In genomic region chr1:234111458-234112142, GRCh38 we compare ENCODE assay signal across 8 cellular contexts.
DNase-seq lines count a peak whose midpoint lies in the region; ATAC-seq, FAIRE-seq and TF ChIP-seq lines count a peak whose summit lies in the region.

No MANE protein-coding gene starts in this region.

- peaks cover 10% of the 10 kb centered on the region for H3K4me1 Mint-ChIP-seq in stimulated activated naive CD8-positive, alpha-beta T cell treated with anti-CD3 and anti-CD28 coated beads, Interleukin-15, amount 100 ng/mL, for 72 hours

- CTCF ChIA-PET in HepG2 (lab: Yijun Ruan, JAX; ENCODE audit: low intra/inter-chr PET ratio, low total read pairs): no interaction called here

- 18% methylated on average over 12 of the region's 17 CpGs for WGBS in HepG2 (ENCODE audit: low lambda C conversion rate)
- WGBS in spleen, 5 donors: 55 to 64% (median 61%) methylated on average over 17 of the region's 17 CpGs

- peak; percentile 41; the same call in 1 of the 2 replicates for TF ChIP-seq RAD21 in HepG2 (CRISPR knock-in tag; IDR thresholded peaks at IDR 0.05)

- H3K79me2 ChIP-seq in HepG2 (ENCODE audit: insufficient read depth, low read length): no peaks in the 10 kb centered on the region

- H2AFZ ChIP-seq in HepG2 (ENCODE audit: low read length): no peak overlapping the region

- H3K9me3 ChIP-seq in HepG2 (ENCODE audit: low read length): no peaks in the 10 kb centered on the region
- H3K9me3 ChIP-seq in spleen: no peaks in the 10 kb centered on the region
- no peaks in the 10 kb centered on the region for H3K9me3 ChIP-seq in gastrocnemius medialis

- H3K4me1 ChIP-seq in HepG2 (ENCODE audit: insufficient read depth, low read length) (peaks cover 9% of the 10 kb centered on the region), spleen (peaks cover 0 to 7% (median 0%) of the 10 kb centered on the region in 6 donors), gastrocnemius medialis (no peaks in the 10 kb centered on the region)

- H3K9me3 Mint-ChIP-seq in stimulated activated naive CD8-positive, alpha-beta T cell treated with anti-CD3 and anti-CD28 coated beads, Interleukin-15, amount 100 ng/mL, for 72 hours: no peaks in the 10 kb centered on the region

- TF ChIP-seq POLR2A in HepG2 (IDR thresholded peaks at IDR 0.05; ENCODE audit: insufficient read depth in 1 of 2, low read depth in 2 of 2, low read length in 2 of 2) (no peak), spleen (IDR thresholded peaks at IDR 0.05) (no peak), gastrocnemius medialis (IDR thresholded peaks at IDR 0.05) (no peak)

- DNase-seq in COLO668 (lab: John Stamatoyannopoulos, UW; ENCODE audit: unreplicated experiment) (peak; percentile 70), HuH-7.5 (ENCODE audit: low spot score) (peak; percentile 39), astrocyte of the cerebellum (ENCODE audit: low read depth) (no peak), HepG2 (ENCODE audit: low spot score) (peak; percentile 33), spleen (no peak), gastrocnemius medialis (no peak)
- DNase-seq in activated CD4-positive, CD25-positive, alpha-beta regulatory T cell treated with anti-CD3 and anti-CD28 coated beads, Interleukin-2, amount 50 U/mL, for 72 hours: no peak
- DNase-seq in stimulated activated naive CD8-positive, alpha-beta T cell treated with anti-CD3 and anti-CD28 coated beads, Interleukin-15, amount 100 ng/mL, for 72 hours: no peak

- peak; percentile 100 for ATAC-seq in HepG2
- ATAC-seq in gastrocnemius medialis: no peak
- no peak for ATAC-seq in stimulated activated naive CD8-positive, alpha-beta T cell treated with anti-CD3 and anti-CD28 coated beads, Interleukin-15, amount 100 ng/mL, for 72 hours

- H3K27me3 Mint-ChIP-seq in stimulated activated naive CD8-positive, alpha-beta T cell treated with anti-CD3 and anti-CD28 coated beads, Interleukin-15, amount 100 ng/mL, for 72 hours: peaks cover 24% of the 10 kb centered on the region

- FAIRE-seq in HepG2 (lab: Jason Lieb, UNC): peak; percentile 52

- H3K4me2 ChIP-seq in HepG2 (ENCODE audit: low read depth, low read length): no peak overlapping the region

- H4K20me1 ChIP-seq in HepG2 (ENCODE audit: insufficient read depth, low read length): no peaks in the 10 kb centered on the region

- TF ChIP-seq CTCF in astrocyte of the cerebellum (IDR thresholded peaks at IDR 0.05; ENCODE audit: low read depth, low read length, missing control alignments) (peak; percentile 24), HepG2 (CRISPR knock-in tag; IDR thresholded peaks at IDR 0.05) (peak; percentile 84), spleen (IDR thresholded peaks at IDR 0.05 in 8 of 11, conservative IDR thresholded peaks at IDR 0.05 in 3 of 11) (no peak), gastrocnemius medialis (IDR thresholded peaks at IDR 0.05 in 4 of 5, conservative IDR thresholded peaks at IDR 0.05 in 1 of 5) (no peak)

- H3K9ac ChIP-seq in HepG2 (ENCODE audit: insufficient read depth, low read depth, low read length): no peak overlapping the region

- H3K36me3 ChIP-seq in HepG2 (replicated peaks in 1 of 2; ENCODE audit: control insufficient read depth in 1 of 2, insufficient read depth in 2 of 2, low read length in 2 of 2) (no peaks in the 10 kb centered on the region), spleen (no peaks in the 10 kb centered on the region), gastrocnemius medialis (no peaks in the 10 kb centered on the region)

- POLR2A ChIA-PET in HepG2 (lab: Yijun Ruan, JAX): no interaction called here

- in situ Hi-C loops in astrocyte of the cerebellum (cut with HindIII; ENCODE audit: low sequenced_read_pairs) (no loop called here), HepG2 (cut with HindIII; ENCODE audit: extremely low pct_ligation_motif_present, low pct_unique_long_range_greater_than_20kb) (no loop called here), gastrocnemius medialis (cut with MboI; ENCODE audit: low sequenced_read_pairs in 4 of 4) (no loop called here)

- TF ChIP-seq EP300 in HepG2 (IDR thresholded peaks at IDR 0.05; ENCODE audit: low read depth in 2 of 2, low read length in 2 of 2) (no peak), HepG2 (CRISPR knock-in tag; IDR thresholded peaks at IDR 0.05; ENCODE audit: borderline replicate concordance) (no peak)

- no peak overlapping the region for H3K4me3 Mint-ChIP-seq in stimulated activated naive CD8-positive, alpha-beta T cell treated with anti-CD3 and anti-CD28 coated beads, Interleukin-15, amount 100 ng/mL, for 72 hours

- H3K27ac ChIP-seq in HepG2 (ENCODE audit: extremely low read length, insufficient read depth, low read length) (no peak overlapping the region), spleen (no peak overlapping the region), gastrocnemius medialis (no peak overlapping the region)

- H3K27ac Mint-ChIP-seq in stimulated activated naive CD8-positive, alpha-beta T cell treated with anti-CD3 and anti-CD28 coated beads, Interleukin-15, amount 100 ng/mL, for 72 hours: no peak overlapping the region

- H3K4me3 ChIP-seq in astrocyte of the cerebellum (ENCODE audit: low read depth, low read length): no peak overlapping the region
- no peak overlapping the region for H3K4me3 ChIP-seq in HepG2 (replicated peaks in 1 of 3; ENCODE audit: insufficient read depth in 1 of 3, low read depth in 2 of 3, low read length in 3 of 3)
- H3K4me3 ChIP-seq in spleen: no peak overlapping the region
- H3K4me3 ChIP-seq in gastrocnemius medialis: no peak overlapping the region

- H3K27me3 ChIP-seq in HepG2 (ENCODE audit: control insufficient read depth in 1 of 2, insufficient read depth in 2 of 2, low read length in 2 of 2) (peaks cover 0 to 7% of the 10 kb centered on the region in 2 experiments; a peak in 2 of 5 replicates), spleen (replicated peaks in 1 of 7) (peaks cover 0 to 24% (median 0%) of the 10 kb centered on the region in 7 donors), gastrocnemius medialis (no peaks in the 10 kb centered on the region)

- no TSS peak for BruUV-seq in HepG2 (replicated peaks; lab: Mats Ljungman, UMichigan)

- intact Hi-C loops in HepG2 (cut with micrococcal nuclease; ENCODE audit: unreplicated experiment) (no loop called here), spleen (cut with DNase I; ENCODE audit: low total_unique reads) (loop anchor here (5.0 kb wide), 1 partner anchor 201 kb away; no protein-coding TSS in a partner anchor), gastrocnemius medialis (cut with DNase I; ENCODE audit: low total_unique reads) (loop anchor here (5.0 kb wide), 1 partner anchor 991 kb away; no protein-coding TSS in a partner anchor)

TF ChIP-seq in HepG2, 621 proteins besides CTCF, POLR2A, EP300 and RAD21 (continues in another document):
- TF ChIP-seq HBP1 (CRISPR knock-in tag; IDR thresholded peaks at IDR 0.05; ENCODE audit: low read depth): no peak
- TF ChIP-seq, protein P1, sequence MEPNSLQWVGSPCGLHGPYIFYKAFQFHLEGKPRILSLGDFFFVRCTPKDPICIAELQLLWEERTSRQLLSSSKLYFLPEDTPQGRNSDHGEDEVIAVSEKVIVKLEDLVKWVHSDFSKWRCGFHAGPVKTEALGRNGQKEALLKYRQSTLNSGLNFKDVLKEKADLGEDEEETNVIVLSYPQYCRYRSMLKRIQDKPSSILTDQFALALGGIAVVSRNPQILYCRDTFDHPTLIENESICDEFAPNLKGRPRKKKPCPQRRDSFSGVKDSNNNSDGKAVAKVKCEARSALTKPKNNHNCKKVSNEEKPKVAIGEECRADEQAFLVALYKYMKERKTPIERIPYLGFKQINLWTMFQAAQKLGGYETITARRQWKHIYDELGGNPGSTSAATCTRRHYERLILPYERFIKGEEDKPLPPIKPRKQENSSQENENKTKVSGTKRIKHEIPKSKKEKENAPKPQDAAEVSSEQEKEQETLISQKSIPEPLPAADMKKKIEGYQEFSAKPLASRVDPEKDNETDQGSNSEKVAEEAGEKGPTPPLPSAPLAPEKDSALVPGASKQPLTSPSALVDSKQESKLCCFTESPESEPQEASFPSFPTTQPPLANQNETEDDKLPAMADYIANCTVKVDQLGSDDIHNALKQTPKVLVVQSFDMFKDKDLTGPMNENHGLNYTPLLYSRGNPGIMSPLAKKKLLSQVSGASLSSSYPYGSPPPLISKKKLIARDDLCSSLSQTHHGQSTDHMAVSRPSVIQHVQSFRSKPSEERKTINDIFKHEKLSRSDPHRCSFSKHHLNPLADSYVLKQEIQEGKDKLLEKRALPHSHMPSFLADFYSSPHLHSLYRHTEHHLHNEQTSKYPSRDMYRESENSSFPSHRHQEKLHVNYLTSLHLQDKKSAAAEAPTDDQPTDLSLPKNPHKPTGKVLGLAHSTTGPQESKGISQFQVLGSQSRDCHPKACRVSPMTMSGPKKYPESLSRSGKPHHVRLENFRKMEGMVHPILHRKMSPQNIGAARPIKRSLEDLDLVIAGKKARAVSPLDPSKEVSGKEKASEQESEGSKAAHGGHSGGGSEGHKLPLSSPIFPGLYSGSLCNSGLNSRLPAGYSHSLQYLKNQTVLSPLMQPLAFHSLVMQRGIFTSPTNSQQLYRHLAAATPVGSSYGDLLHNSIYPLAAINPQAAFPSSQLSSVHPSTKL (CRISPR knock-in tag; IDR thresholded peaks at IDR 0.05): no peak

Comparison
In these comparisons a context has a peak if more than half of its experiments do, and no peak if none do; other contexts are left out.
1. DNase-seq: peak in COLO668 (single experiment), HuH-7.5 (single experiment) and HepG2 (single experiment); none in astrocyte of the cerebellum (single experiment), spleen (single experiment), activated CD4-positive, CD25-positive, alpha-beta regulatory T cell treated with anti-CD3 and anti-CD28 coated beads, Interleukin-2, amount 50 U/mL, for 72 hours (single experiment), gastrocnemius medialis (0 of 2) and stimulated activated naive CD8-positive, alpha-beta T cell treated with anti-CD3 and anti-CD28 coated beads, Interleukin-15, amount 100 ng/mL, for 72 hours (0 of 2).
2. CTCF ChIP-seq: peak in astrocyte of the cerebellum (single experiment) and HepG2 (single experiment); none in spleen (0 of 11) and gastrocnemius medialis (0 of 5).